In genomic region chr9:124809741-124810500, GRCh38 we compare ENCODE assay signal across 3 cellular contexts.
A peak's percentile ranks its signal among the peaks of the same experiment; 100 is the strongest.
TF ChIP-seq lines count a peak whose summit lies in the region.

No MANE protein-coding gene starts in this region.

TF ChIP-seq in SK-N-SH, 30 proteins besides CTCF, POLR2A, EP300 and RAD21:
- TF ChIP-seq POLR2AphosphoS5 (IDR thresholded peaks at IDR 0.05; ENCODE audit: low read depth, low read length) = no peak
- TF ChIP-seq SMC3 (IDR thresholded peaks at IDR 0.05; ENCODE audit: low read depth, low read length) = no peak
- no peak for TF ChIP-seq MXI1 (IDR thresholded peaks at IDR 0.05; ENCODE audit: low read depth, low read length)
- TF ChIP-seq MAX (IDR thresholded peaks at IDR 0.05; ENCODE audit: low read depth) = no peak
- no peak for TF ChIP-seq REST (IDR thresholded peaks at IDR 0.05; ENCODE audit: low read depth, low read length)
- TF ChIP-seq TAF1 (IDR thresholded peaks at IDR 0.05; ENCODE audit: borderline replicate concordance, low read depth, low read length) = no peak
- no peak for TF ChIP-seq SIN3A (IDR thresholded peaks at IDR 0.05; ENCODE audit: borderline replicate concordance, low read depth, low read length)
- TF ChIP-seq GATA2 (CRISPR knock-in tag; IDR thresholded peaks at IDR 0.05) = no peak
- no peak for TF ChIP-seq FOXJ3 (CRISPR knock-in tag; IDR thresholded peaks at IDR 0.05)
- TF ChIP-seq EZH2phosphoT487 (IDR thresholded peaks at IDR 0.05; ENCODE audit: borderline replicate concordance, low read depth) = no peak
- TF ChIP-seq ZBTB33 (IDR thresholded peaks at IDR 0.05; ENCODE audit: borderline replicate concordance, low read depth) = no peak
- TF ChIP-seq YY1 (IDR thresholded peaks at IDR 0.05; ENCODE audit: low read depth) = no peak
- TF ChIP-seq TEAD4 (IDR thresholded peaks at IDR 0.05; ENCODE audit: borderline replicate concordance, insufficient read depth) = no peak

TF ChIP-seq in SK-N-SH treated with all-trans-retinoic acid at 6 μM for 48 hours, 23 proteins besides CTCF, POLR2A, EP300 and RAD21:
- TF ChIP-seq ISL1 (CRISPR knock-in tag; IDR thresholded peaks at IDR 0.05) = no peak
- TF ChIP-seq POU6F1 (CRISPR knock-in tag; IDR thresholded peaks at IDR 0.05; ENCODE audit: borderline replicate concordance, low read depth) = no peak
- TF ChIP-seq OSR1 (CRISPR knock-in tag; IDR thresholded peaks at IDR 0.05) = no peak

TF ChIP-seq in K562, 482 proteins besides CTCF, POLR2A, EP300 and RAD21:
- no peak for TF ChIP-seq ZNF282 (CRISPR knock-in tag; IDR thresholded peaks at IDR 0.05)
- TF ChIP-seq ZBTB33 (CRISPR knock-in tag; IDR thresholded peaks at IDR 0.05) = peak; percentile 72; the same call in 1 of the 2 replicates
